Comparison of ENCODE assay signal across 18 cellular contexts in genomic region chr11:69299572-69299971, GRCh38. TPM values are rescaled to one million over a fixed set of nuclear protein-coding genes. Genes with fewer than 3 reads are reported as not detected.
DNase-seq lines count a peak whose midpoint lies in the region; ATAC-seq and TF ChIP-seq lines count a peak whose summit lies in the region.
"Had no signal": no experiment of that assay in that cellular context is flagged by ENCODE, and none has a peak within 500 bp of the region (broad histone marks: within the 10 kb centered on the region; RNA-seq: fewer than 3 reads in every experiment).

No MANE protein-coding gene starts in this region.

- no peaks in the 10 kb centered on the region for H3K36me3 ChIP-seq in mesodermal cell (ENCODE audit: control insufficient read depth, insufficient read depth, low read length)
- H3K36me3 ChIP-seq: ovary had no signal

- POLR2A ChIA-PET in activated B cell treated with CpG ODN at 0.5 μM for 24 hours (lab: Charles Lee): interaction anchor here (2.9 to 3.2 kb wide), 2 partner anchors 12 to 343 kb away, joined by 15 to 27 read pairs; partner anchors contain the start of gene CCND1

- peaks cover 0 to 6% of the 10 kb centered on the region in 2 donors for H3K27me3 Mint-ChIP-seq in natural killer cell treated with Interleukin-12 subunit alpha and Interleukin-12 subunit beta and Interleukin-15 and Interleukin-18, amount 100 ng/mL, for 72 hours
- peaks cover 0 to 5% of the 10 kb centered on the region in 2 donors for H3K27me3 Mint-ChIP-seq in natural killer cell (ENCODE audit: low read depth in 2 of 2)
- H3K27me3 Mint-ChIP-seq in activated B cell treated with CpG ODN at 0.5 μM for 24 hours: no peaks in the 10 kb centered on the region

- no peak overlapping the region for H3K4me3 ChIP-seq in mesodermal cell (ENCODE audit: extremely low read depth, insufficient read depth, low read length, poor library complexity, severe bottlenecking)
- H3K4me3 ChIP-seq: ovary had no signal

- peak overlapping the region; percentile 95 for H3K27ac ChIP-seq in mesodermal cell (ENCODE audit: low read depth, low read length, severe bottlenecking)
- H3K27ac ChIP-seq: KMS-11, ovary had no signal

- H3K9me3 Mint-ChIP-seq in natural killer cell treated with Interleukin-12 subunit alpha and Interleukin-12 subunit beta and Interleukin-15 and Interleukin-18, amount 100 ng/mL, for 72 hours: peaks cover 3% of the 10 kb centered on the region
- H3K9me3 Mint-ChIP-seq in natural killer cell: no peaks in the 10 kb centered on the region
- no peaks in the 10 kb centered on the region for H3K9me3 Mint-ChIP-seq in activated B cell treated with CpG ODN at 0.5 μM for 24 hours
- H3K9me3 Mint-ChIP-seq: mesothelial cell of epicardium had no signal

- intact Hi-C loops in natural killer cell (cut with micrococcal nuclease): loop anchor here (10.0 kb wide), 1 partner anchor 125 kb away; no protein-coding TSS in a partner anchor
- intact Hi-C loops in activated B cell treated with CpG ODN at 0.5 μM for 24 hours (cut with micrococcal nuclease): loop anchor here (5.0 to 10.0 kb wide), 2 partner anchors 903 to 1295 kb away; partner anchors contain the start of genes FADD and UNC93B1

- peaks cover 71 to 73% of the 10 kb centered on the region in 2 donors for H3K4me1 Mint-ChIP-seq in natural killer cell treated with Interleukin-12 subunit alpha and Interleukin-12 subunit beta and Interleukin-15 and Interleukin-18, amount 100 ng/mL, for 72 hours (ENCODE audit: low read depth in 2 of 2)
- H3K4me1 Mint-ChIP-seq in natural killer cell (peaks cover 39 to 75% of the 10 kb centered on the region in 2 donors), activated B cell treated with CpG ODN at 0.5 μM for 24 hours (peaks cover 60% of the 10 kb centered on the region)

- TF ChIP-seq CTCF in natural killer cell (IDR thresholded peaks at IDR 0.05): no peak
- TF ChIP-seq CTCF in activated B cell treated with CpG ODN at 0.5 μM for 24 hours (IDR thresholded peaks at IDR 0.05): no peak

- H3K9me3 ChIP-seq in mesodermal cell (ENCODE audit: control insufficient read depth, low read length): peaks cover 8% of the 10 kb centered on the region
- H3K9me3 ChIP-seq: ovary had no signal

- peaks cover 57% of the 10 kb centered on the region for H3K4me1 ChIP-seq in mesodermal cell (ENCODE audit: control insufficient read depth, insufficient read depth, low read length, poor library complexity, severe bottlenecking)

- no peak overlapping the region for H3K4me3 Mint-ChIP-seq in natural killer cell treated with Interleukin-12 subunit alpha and Interleukin-12 subunit beta and Interleukin-15 and Interleukin-18, amount 100 ng/mL, for 72 hours
- H3K4me3 Mint-ChIP-seq in natural killer cell (no peak overlapping the region), activated B cell treated with CpG ODN at 0.5 μM for 24 hours (no peak overlapping the region)
- H3K4me3 Mint-ChIP-seq: activated T-helper 1 cell treated with anti-CD3 and anti-CD28 coated beads, Interleukin-12 subunit alpha, Interleukin-12 subunit beta, Interleukin-2, Interleukin-4 antibody, amounts not matched to agents 30 ng/mL and 10 ng/mL and 1 ng/mL, durations not matched to agents 14 hours and 24 hours and 36 hours; mesothelial cell of epicardium had no signal

- CTCF ChIA-PET in activated B cell treated with CpG ODN at 0.5 μM for 24 hours (lab: Charles Lee): no interaction called here

- WGBS in mesodermal cell (ENCODE audit: insufficient coverage in 2 of 2), 2 experiments: 92 to 94% methylated on average over 7 to 8 of the region's 8 CpGs

- DNase-seq in natural killer cell treated with Interleukin-12 subunit alpha and Interleukin-12 subunit beta and Interleukin-15 and Interleukin-18, amount 100 ng/mL, for 72 hours (ENCODE audit: low spot score): no peak
- DNase-seq in natural killer cell: no peak
- DNase-seq in activated B cell treated with CpG ODN at 0.5 μM for 24 hours: no peak
- DNase-seq in stimulated activated naive CD4-positive, alpha-beta T cell treated with Interleukin-2 at 50 U/mL for 16 hours (lab: John Stamatoyannopoulos, UW): no peak
- no peak for DNase-seq in NCI-H2081 (lab: John Stamatoyannopoulos, UW)
- DNase-seq in GM19238 (ENCODE audit: insufficient read length, low spot score): no peak
- DNase-seq: activated CD4-positive, alpha-beta T cell treated with anti-CD3 and anti-CD28 coated beads, Interleukin-2, amount 50 U/mL, for 48 hours; DND-41; NCI-H1436; NK-92 treated with Interleukin-12 subunit alpha and Interleukin-12 subunit beta, amount 100 ng/mL, for 24 hours; ovary had no signal

- H3K36me3 Mint-ChIP-seq in natural killer cell treated with Interleukin-12 subunit alpha and Interleukin-12 subunit beta and Interleukin-15 and Interleukin-18, amount 100 ng/mL, for 72 hours: no peaks in the 10 kb centered on the region
- H3K36me3 Mint-ChIP-seq in natural killer cell (peaks cover 5% of the 10 kb centered on the region), activated B cell treated with CpG ODN at 0.5 μM for 24 hours (ENCODE audit: low read depth) (no peaks in the 10 kb centered on the region)
- H3K36me3 Mint-ChIP-seq: mesothelial cell of epicardium had no signal

- H3K27ac Mint-ChIP-seq in natural killer cell treated with Interleukin-12 subunit alpha and Interleukin-12 subunit beta and Interleukin-15 and Interleukin-18, amount 100 ng/mL, for 72 hours: peak overlapping the region; percentile 87 to 92
- H3K27ac Mint-ChIP-seq in natural killer cell (peak overlapping the region in 1 of 2 donors; percentile 96), activated B cell treated with CpG ODN at 0.5 μM for 24 hours (peak overlapping the region; percentile 56)
- H3K27ac Mint-ChIP-seq: mesothelial cell of epicardium had no signal

- no peak for ATAC-seq in natural killer cell treated with Interleukin-12 subunit alpha and Interleukin-12 subunit beta and Interleukin-15 and Interleukin-18, amount 100 ng/mL, for 72 hours
- no peak for ATAC-seq in natural killer cell
- no peak for ATAC-seq in activated B cell treated with CpG ODN at 0.5 μM for 24 hours (ENCODE audit: low read depth)
- no peak for ATAC-seq in GM21737 (IDR thresholded peaks at IDR 0.05; ENCODE audit: unreplicated experiment)

RNA-seq across cellular contexts. Expression of gene MYEOV, which starts 5.6 kb away (rescaled TPM):
- not detected for total RNA-seq in natural killer cell treated with Interleukin-12 subunit alpha and Interleukin-12 subunit beta and Interleukin-15 and Interleukin-18, amount 100 ng/mL, for 72 hours
- total RNA-seq in natural killer cell (1 to 10 TPM in 2 of 3 donors, not detected in 1; 1.1 to 1.2 TPM), activated B cell treated with CpG ODN at 0.5 μM for 24 hours (0.62 TPM in 1 of 2 replicates, not detected in the other)
- polyA plus RNA-seq in mesodermal cell (2013, experiment 1 of 2): 1.3 TPM
- 2.2 TPM for polyA plus RNA-seq in mesodermal cell (2013, experiment 2 of 2)
- total RNA-seq: cerebellum, urinary bladder had no signal
